ENCODE assay signal across 8 cellular contexts in the genomic region with DNA sequence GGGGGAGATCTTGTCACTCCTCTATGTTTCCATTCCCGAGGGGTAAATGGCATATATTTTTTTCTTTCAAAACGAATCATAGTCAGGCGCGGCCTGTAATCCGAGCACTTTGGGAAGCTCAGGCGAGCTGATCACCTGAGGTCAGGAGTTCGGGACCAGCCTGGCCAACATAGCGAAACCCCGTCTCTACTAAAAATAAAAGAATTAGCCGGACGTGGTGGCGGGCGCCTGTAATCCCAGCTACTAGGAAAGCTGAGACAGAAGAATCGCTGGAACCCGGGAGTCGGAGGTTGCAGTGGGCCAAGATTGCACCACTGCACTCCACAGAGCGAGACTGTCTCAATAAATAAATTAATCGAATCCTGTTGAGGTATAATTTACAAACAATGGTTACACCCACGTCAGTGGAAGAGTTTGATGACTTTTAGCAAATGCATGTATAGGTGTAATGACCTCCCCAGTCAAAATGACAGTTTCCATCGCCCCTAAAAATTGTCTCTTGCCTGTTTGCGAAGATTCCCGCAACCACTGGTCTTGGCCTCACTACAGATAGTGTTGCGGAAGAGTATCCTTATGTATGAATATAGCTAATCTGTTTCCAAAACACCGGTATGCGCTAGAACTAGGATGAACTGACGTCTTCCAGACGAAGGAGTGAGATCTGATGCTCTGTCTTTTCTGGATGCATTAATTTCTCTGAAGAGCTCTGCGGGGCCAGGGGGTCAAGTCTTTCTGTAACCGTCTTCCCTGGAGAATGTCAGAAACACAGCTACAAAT. TPM values are rescaled to one million over a fixed set of nuclear protein-coding genes. Genes with fewer than 3 reads are reported as not detected.
DNase-seq lines count a peak whose midpoint lies in the region; ATAC-seq and TF ChIP-seq lines count a peak whose summit lies in the region.

No MANE protein-coding gene starts in this region.

- H3K4me1 ChIP-seq in ES-I3 (ENCODE audit: insufficient read depth, low read length) = no peaks in the 10 kb centered on the region
- H3K4me1 ChIP-seq in PC-9 (replicated peaks; ENCODE audit: insufficient read depth) = peaks cover 8% of the 10 kb centered on the region
- no peaks in the 10 kb centered on the region for H3K4me1 ChIP-seq in parathyroid adenoma

- H3K4me2 ChIP-seq in PC-9 (peak overlapping the region; percentile 80), parathyroid adenoma (ENCODE audit: low read length) (peak overlapping the region; percentile 96)

- TF ChIP-seq CTCF in PC-9 (conservative IDR thresholded peaks at IDR 0.05) (no peak), parathyroid adenoma (IDR thresholded peaks at IDR 0.05) (no peak)

- 0 out of 2 replicates have a peak, but pooled peaks cover 10% of the 10 kb centered on the region for H3K36me3 ChIP-seq in ES-I3 (ENCODE audit: insufficient read depth, low read length)
- peaks cover 17% of the 10 kb centered on the region; the same call in 1 of the 2 replicates for H3K36me3 ChIP-seq in PC-9 (ENCODE audit: low read depth)
- no peaks in the 10 kb centered on the region for H3K36me3 ChIP-seq in parathyroid adenoma (ENCODE audit: control insufficient read depth, insufficient read depth, low read length)

- H3F3A ChIP-seq in PC-9 (ENCODE audit: insufficient read depth, low read depth) = 0 out of 2 replicates have a peak, but pooled peaks cover 4% of the 10 kb centered on the region

- ATAC-seq in GM19452 (IDR thresholded peaks at IDR 0.05; ENCODE audit: unreplicated experiment) (no peak), left colon (no peak)

- peaks cover 32% of the 10 kb centered on the region for H3K79me2 ChIP-seq in PC-9 (ENCODE audit: low read depth)
- no peaks in the 10 kb centered on the region for H3K79me2 ChIP-seq in parathyroid adenoma

- H3K27ac ChIP-seq in PC-9 (no peak overlapping the region), epithelial cell of prostate (peak overlapping the region; percentile 56), parathyroid adenoma (no peak overlapping the region)

- H3K9me3 ChIP-seq in ES-I3 (ENCODE audit: control insufficient read depth, insufficient read depth, low read length) (no peaks in the 10 kb centered on the region), PC-9 (ENCODE audit: insufficient read depth, low read depth) (no peaks in the 10 kb centered on the region), parathyroid adenoma (ENCODE audit: control insufficient read depth, low read length) (no peaks in the 10 kb centered on the region)

- H4K20me1 ChIP-seq in PC-9 (ENCODE audit: insufficient read depth) = no peaks in the 10 kb centered on the region

- peak overlapping the region; percentile 71 for H3K4me3 ChIP-seq in PC-9
- peak overlapping the region; percentile 82 for H3K4me3 ChIP-seq in parathyroid adenoma (ENCODE audit: low read depth, low read length)

- peak overlapping the region; percentile 94 for H3K9ac ChIP-seq in ES-I3 (ENCODE audit: low read depth, low read length)
- H3K9ac ChIP-seq in parathyroid adenoma = no peak overlapping the region

- CTCF ChIA-PET in PC-9 (lab: Charles Lee) = no interaction called here

- intact Hi-C loops in PC-9 (cut with micrococcal nuclease; ENCODE audit: unreplicated experiment) (loop anchor here (10.0 kb wide), 1 partner anchor 190 kb away; a partner anchor contains a TSS), left colon (cut with DNase I, micrococcal nuclease) (loop anchor here in 1 of 2 donors (10.0 kb wide), 1 partner anchor 200 kb away; no protein-coding TSS in a partner anchor)

- BruUV-seq in PC-9 (replicated peaks; lab: Mats Ljungman, UMichigan) = no TSS peak

- no peak for DNase-seq in PC-9
- DNase-seq in epithelial cell of prostate (ENCODE audit: low read depth, low spot score) = no peak
- no peak for DNase-seq in pons (ENCODE audit: low spot score)
- DNase-seq in left colon = no peak
- DNase-seq in NCI-H146 (lab: John Stamatoyannopoulos, UW) = no peak

- POLR2A ChIA-PET in PC-9 (lab: Charles Lee; ENCODE audit: unreplicated experiment) = interaction anchor here (0.6 to 0.7 kb wide), 2 partner anchors 190 to 254 kb away, joined by 3 to 4 read pairs; a partner anchor contains a TSS

- H3K27me3 ChIP-seq in PC-9 (ENCODE audit: insufficient read depth, low read depth) (peaks cover 7% of the 10 kb centered on the region), parathyroid adenoma (ENCODE audit: control insufficient read depth, insufficient read depth, low read length) (no peaks in the 10 kb centered on the region)

- no peaks in the 10 kb centered on the region for H3K9me2 ChIP-seq in PC-9 (ENCODE audit: insufficient read depth)

- H2AFZ ChIP-seq in PC-9 = peak overlapping the region; percentile 93
- H2AFZ ChIP-seq in parathyroid adenoma = peak overlapping the region; percentile 91

RNA-seq across cellular contexts. Expression of a gene that starts 0.9 kb away (rescaled TPM):
- total RNA-seq in PC-9 (2021) = 34.3 and 43.0 TPM in 2 replicates
- total RNA-seq in left colon = 10 to 100 TPM; 15.3 to 20.0 TPM
